18 cellular contexts compared by ENCODE assay signal in genomic region chr1:7845761-7846160, GRCh38. TPM values are rescaled to one million over a fixed set of nuclear protein-coding genes. Genes with fewer than 3 reads are reported as not detected.
DNase-seq lines count a peak whose midpoint lies in the region; ATAC-seq and TF ChIP-seq lines count a peak whose summit lies in the region.
"Had no signal": no experiment of that assay in that cellular context is flagged by ENCODE, and none has a peak within 500 bp of the region (broad histone marks: within the 10 kb centered on the region; RNA-seq: fewer than 3 reads in every experiment).

No MANE protein-coding gene starts in this region.

- H3K9ac ChIP-seq in GM23248: no peak overlapping the region

- no peaks in the 10 kb centered on the region for H3K36me3 ChIP-seq in GM23248 (ENCODE audit: low read depth)

- POLR2A ChIA-PET in AG04449 (lab: Yijun Ruan, JAX): no interaction called here

- no peaks in the 10 kb centered on the region for H3K9me2 ChIP-seq in GM23248 (ENCODE audit: insufficient read depth)

- no peaks in the 10 kb centered on the region for H3K79me2 ChIP-seq in GM23248 (ENCODE audit: insufficient read depth)

- no peak overlapping the region for H2AFZ ChIP-seq in GM23248
- H2AFZ ChIP-seq: GM23338 had no signal

- in situ Hi-C loops in GM23248 (cut with MboI): no loop called here

- DNase-seq in AG04449 (ENCODE audit: low read depth, low spot score) (peak; percentile 31), GM23248 (peak; percentile 5), amniotic epithelial cell (ENCODE audit: low read depth) (peak; percentile 93), fibroblast of the aortic adventitia (ENCODE audit: low read depth) (peak; percentile 83), omental fat pad (ENCODE audit: low spot score) (no peak)
- no peak for DNase-seq in activated naive CD4-positive, alpha-beta T cell (lab: John Stamatoyannopoulos, UW)
- no peak for DNase-seq in activated naive CD4-positive, alpha-beta T cell treated with Interleukin-2 at 50 U/mL for 16 hours
- DNase-seq: 8988T, AML-193, Caco-2, GDM1, NCI-H1436 treated with DMSO at 0.1 percent for 48 hours, NCI-H2081 treated with DMSO at 0.1 percent for 48 hours, NCI-H69 had no signal

- peaks cover 5% of the 10 kb centered on the region; the same call in 1 of the 2 replicates for H3K4me1 ChIP-seq in GM23248 (ENCODE audit: insufficient read depth)
- H3K4me1 ChIP-seq: Caco-2 had no signal

- H3K4me2 ChIP-seq in GM23248 (ENCODE audit: unreplicated experiment): no peak overlapping the region
- H3K4me2 ChIP-seq: GM23338 had no signal

- H3K9me3 ChIP-seq in GM23248 (ENCODE audit: low read depth): no peaks in the 10 kb centered on the region
- H3K9me3 ChIP-seq: Caco-2 had no signal

- TF ChIP-seq CTCF in AG04449 (IDR thresholded peaks at IDR 0.05; ENCODE audit: insufficient read depth, low read length, missing control alignments) (no peak), fibroblast of the aortic adventitia (IDR thresholded peaks at IDR 0.05; ENCODE audit: insufficient read depth, low read length) (no peak), omental fat pad (IDR thresholded peaks at IDR 0.05) (no peak)

- H3F3A ChIP-seq in GM23248 (ENCODE audit: insufficient read depth): no peaks in the 10 kb centered on the region

- H3K27ac ChIP-seq in GM23248: no peak overlapping the region

- no peak for ATAC-seq in omental fat pad (ENCODE audit: low FRiP score)
- no peak for ATAC-seq in GM21528 (IDR thresholded peaks at IDR 0.05; ENCODE audit: low FRiP score, unreplicated experiment)
- ATAC-seq: GM23338 had no signal

- H3K4me3 ChIP-seq in AG04449 (ENCODE audit: low read depth, low read length) (no peak overlapping the region), GM23248 (no peak overlapping the region), fibroblast of the aortic adventitia (ENCODE audit: low read depth, low read length) (no peak overlapping the region)
- H3K4me3 ChIP-seq: GM23338 had no signal

- H4K20me1 ChIP-seq in GM23248 (ENCODE audit: insufficient read depth): no peaks in the 10 kb centered on the region

- no peaks in the 10 kb centered on the region for H3K27me3 ChIP-seq in GM23248 (replicated peaks; ENCODE audit: insufficient read depth)

- 100% methylated on average over 2 of the region's 2 CpGs; no CpG with 5 or more reads in 1 of the 2 experiments for WGBS in GM23248 (ENCODE audit: low coverage in 1 of 2, low lambda C conversion rate in 2 of 2, missing lambda C conversion rate in 2 of 2), 2 experiments

- CTCF ChIA-PET in AG04449 (lab: Yijun Ruan, JAX): interaction anchor here (1.0 to 1.6 kb wide), 3 partner anchors 57 to 178 kb away, joined by 3 read pairs; no protein-coding TSS in a partner anchor

RNA-seq across cellular contexts. Expression of gene UTS2, which starts 7.1 kb away (rescaled TPM):
- not detected in 2 replicates for total RNA-seq in GM23248 (2014; rRNA removed; shearing (Covaris generic))
- polyA plus RNA-seq in GM23248 (2016; fragmentation: Nextera tagmentation; extraction: Ambion mirVana): not detected in 2 replicates
- not detected in 2 replicates for total RNA-seq in fibroblast of the aortic adventitia (ENCODE audit: low replicate concordance)
- total RNA-seq in omental fat pad: under 1 TPM in 1 of 4 donors, not detected in 3; 0.65 TPM
- total RNA-seq: GM23338, SK-MEL-5 had no signal
- polyA plus RNA-seq: GM23338, IgD-negative memory B cell had no signal

Comparison
In these comparisons a context has a peak if more than half of its experiments do, and no peak if none do; other contexts are left out.
1. DNase-seq: peak in AG04449 (single experiment), GM23248 (single experiment), amniotic epithelial cell (single experiment) and fibroblast of the aortic adventitia (single experiment); none in omental fat pad (single experiment), activated naive CD4-positive, alpha-beta T cell (0 of 4) and activated naive CD4-positive, alpha-beta T cell treated with Interleukin-2 at 50 U/mL for 16 hours (single experiment).